In genomic region chr20:49575551-49576060, GRCh38 we compare ENCODE assay signal across 14 cellular contexts. TPM values are rescaled to one million over a fixed set of nuclear protein-coding genes. Genes with fewer than 3 reads are reported as not detected.
DNase-seq lines count a peak whose midpoint lies in the region; ATAC-seq and TF ChIP-seq lines count a peak whose summit lies in the region.
"Had no signal": no experiment of that assay in that cellular context is flagged by ENCODE, and none has a peak within 500 bp of the region (broad histone marks: within the 10 kb centered on the region; RNA-seq: fewer than 3 reads in every experiment).

No MANE protein-coding gene starts in this region.

- H3K4me3 ChIP-seq in Karpas-422 (ENCODE audit: low read length) (no peak overlapping the region), RWPE2 (ENCODE audit: severe bottlenecking) (no peak overlapping the region)
- H3K4me3 ChIP-seq: breast epithelium, pancreas, upper lobe of left lung had no signal

- no peaks in the 10 kb centered on the region for H4K20me1 ChIP-seq in Karpas-422 (ENCODE audit: insufficient read depth, low read depth, low read length)

- DNase-seq in Karpas-422 (peak; percentile 19), RWPE2 (ENCODE audit: low spot score) (peak; percentile 67), left ventricle myocardium superior (peak; percentile 68), NOMO-1 treated with DMSO at 0.1 percent for 48 hours (lab: John Stamatoyannopoulos, UW; ENCODE audit: unreplicated experiment) (no peak)
- DNase-seq in stimulated activated effector memory CD8-positive, alpha-beta T cell treated with anti-CD3 and anti-CD28 coated beads, Interleukin-12 subunit alpha, Interleukin-12 subunit beta, amount 100 ng/mL, for 72 hours (ENCODE audit: low spot score in 2 of 2), result no peak
- DNase-seq: activated T-cell treated with anti-CD3 and anti-CD28 coated beads, Interleukin-2, amount 50 U/mL, for 24 hours; islet precursor cell; NCI-H187 treated with DMSO at 0.1 percent for 48 hours; pancreas; upper lobe of left lung had no signal

- H3K4me1 ChIP-seq in Karpas-422 (ENCODE audit: low read length) (no peaks in the 10 kb centered on the region), RWPE2 (ENCODE audit: insufficient read depth, poor library complexity, severe bottlenecking) (no peaks in the 10 kb centered on the region)
- H3K4me1 ChIP-seq: breast epithelium, pancreas had no signal

- intact Hi-C loops in left ventricle myocardium superior (cut with micrococcal nuclease), result no loop called here

- ATAC-seq in RWPE2 (ENCODE audit: low read depth) (peak; percentile 41; the same call in 2 of the 3 replicates), left ventricle myocardium superior (peak; percentile 75), GM19452 (IDR thresholded peaks at IDR 0.05; ENCODE audit: unreplicated experiment) (no peak), GM21447 (IDR thresholded peaks at IDR 0.05; ENCODE audit: unreplicated experiment) (no peak)
- no peak for ATAC-seq in stimulated activated effector memory CD8-positive, alpha-beta T cell treated with anti-CD3 and anti-CD28 coated beads, Interleukin-12 subunit alpha, Interleukin-12 subunit beta, amount 100 ng/mL, for 72 hours
- ATAC-seq: esophagus mucosa, pancreas had no signal

- H3K4me2 ChIP-seq in Karpas-422 (ENCODE audit: low read depth, low read length, poor library complexity, severe bottlenecking), result no peak overlapping the region

- no peak overlapping the region for H3K9ac ChIP-seq in Karpas-422 (ENCODE audit: low read length)

- no peaks in the 10 kb centered on the region for H3K27me3 ChIP-seq in Karpas-422 (ENCODE audit: low read length)
- peaks cover 6% of the 10 kb centered on the region for H3K27me3 ChIP-seq in RWPE2 (ENCODE audit: insufficient read depth, poor library complexity, severe bottlenecking)
- H3K27me3 ChIP-seq: breast epithelium, pancreas, upper lobe of left lung had no signal

- H3K36me3 ChIP-seq in Karpas-422 (ENCODE audit: insufficient read depth, low read length) (no peaks in the 10 kb centered on the region), RWPE2 (ENCODE audit: low read depth) (no peaks in the 10 kb centered on the region)
- H3K36me3 ChIP-seq: breast epithelium, pancreas, upper lobe of left lung had no signal

- H3K27ac ChIP-seq in Karpas-422 (ENCODE audit: low read length) (no peak overlapping the region), RWPE2 (ENCODE audit: poor library complexity, severe bottlenecking) (no peak overlapping the region)
- H3K27ac ChIP-seq: pancreas, upper lobe of left lung had no signal

- no peak for TF ChIP-seq CTCF in RWPE2 (IDR thresholded peaks at IDR 0.05; ENCODE audit: poor library complexity, severe bottlenecking)

- no peak overlapping the region for H2AFZ ChIP-seq in Karpas-422 (ENCODE audit: low read length)

- H3K27ac Mint-ChIP-seq in stimulated activated effector memory CD8-positive, alpha-beta T cell treated with anti-CD3 and anti-CD28 coated beads, Interleukin-12 subunit alpha, Interleukin-12 subunit beta, amount 100 ng/mL, for 72 hours, result peak overlapping the region; percentile 79
- H3K27ac Mint-ChIP-seq: activated T-cell treated with anti-CD3 and anti-CD28 coated beads, Interleukin-2, amount 50 U/mL, for 24 hours had no signal

- H3K79me2 ChIP-seq in Karpas-422 (ENCODE audit: low read length), result no peaks in the 10 kb centered on the region

- H3K9me2 ChIP-seq in Karpas-422 (replicated peaks; ENCODE audit: insufficient read depth, low read length), result no peaks in the 10 kb centered on the region

- no peaks in the 10 kb centered on the region for H3K9me3 ChIP-seq in Karpas-422 (ENCODE audit: low read length)
- H3K9me3 ChIP-seq in RWPE2 (ENCODE audit: severe bottlenecking), result no peaks in the 10 kb centered on the region
- H3K9me3 ChIP-seq: breast epithelium, pancreas, upper lobe of left lung had no signal

- H3K4me3 Mint-ChIP-seq in stimulated activated effector memory CD8-positive, alpha-beta T cell treated with anti-CD3 and anti-CD28 coated beads, Interleukin-12 subunit alpha, Interleukin-12 subunit beta, amount 100 ng/mL, for 72 hours, result no peak overlapping the region
- H3K4me3 Mint-ChIP-seq: activated T-cell treated with anti-CD3 and anti-CD28 coated beads, Interleukin-2, amount 50 U/mL, for 24 hours had no signal

- H3K36me3 Mint-ChIP-seq in stimulated activated effector memory CD8-positive, alpha-beta T cell treated with anti-CD3 and anti-CD28 coated beads, Interleukin-12 subunit alpha, Interleukin-12 subunit beta, amount 100 ng/mL, for 72 hours, result peaks cover 6% of the 10 kb centered on the region

- peaks cover 50% of the 10 kb centered on the region for H3K4me1 Mint-ChIP-seq in stimulated activated effector memory CD8-positive, alpha-beta T cell treated with anti-CD3 and anti-CD28 coated beads, Interleukin-12 subunit alpha, Interleukin-12 subunit beta, amount 100 ng/mL, for 72 hours

- peaks cover 3% of the 10 kb centered on the region for H3K9me3 Mint-ChIP-seq in stimulated activated effector memory CD8-positive, alpha-beta T cell treated with anti-CD3 and anti-CD28 coated beads, Interleukin-12 subunit alpha, Interleukin-12 subunit beta, amount 100 ng/mL, for 72 hours

RNA-seq across cellular contexts. Expression of gene PTGIS, which starts 7.7 kb away (rescaled TPM):
- total RNA-seq in Karpas-422 (2014; rRNA removed; shearing (Covaris generic); ENCODE audit: low replicate concordance), result not detected in 2 replicates
- 24.0 TPM for total RNA-seq in left ventricle myocardium superior

Comparison
In these comparisons a context has a peak if more than half of its experiments do, and no peak if none do; other contexts are left out.
1. DNase-seq: peak in Karpas-422 (single experiment), RWPE2 (single experiment) and left ventricle myocardium superior (single experiment); none in stimulated activated effector memory CD8-positive, alpha-beta T cell treated with anti-CD3 and anti-CD28 coated beads, Interleukin-12 subunit alpha, Interleukin-12 subunit beta, amount 100 ng/mL, for 72 hours (0 of 2) and NOMO-1 treated with DMSO at 0.1 percent for 48 hours (single experiment).
2. ATAC-seq: peak in RWPE2 (single experiment) and left ventricle myocardium superior (single experiment); none in stimulated activated effector memory CD8-positive, alpha-beta T cell treated with anti-CD3 and anti-CD28 coated beads, Interleukin-12 subunit alpha, Interleukin-12 subunit beta, amount 100 ng/mL, for 72 hours (single experiment), GM19452 (single experiment) and GM21447 (single experiment).
3. RNA of gene PTGIS, which starts 7.7 kb away (total RNA-seq): 24.0 TPM in left ventricle myocardium superior (single experiment); not detected in Karpas-422; every median in the first group is over 10 times any median in the second.